Comparison of ENCODE assay signal across 1 cellular context in the genomic region with DNA sequence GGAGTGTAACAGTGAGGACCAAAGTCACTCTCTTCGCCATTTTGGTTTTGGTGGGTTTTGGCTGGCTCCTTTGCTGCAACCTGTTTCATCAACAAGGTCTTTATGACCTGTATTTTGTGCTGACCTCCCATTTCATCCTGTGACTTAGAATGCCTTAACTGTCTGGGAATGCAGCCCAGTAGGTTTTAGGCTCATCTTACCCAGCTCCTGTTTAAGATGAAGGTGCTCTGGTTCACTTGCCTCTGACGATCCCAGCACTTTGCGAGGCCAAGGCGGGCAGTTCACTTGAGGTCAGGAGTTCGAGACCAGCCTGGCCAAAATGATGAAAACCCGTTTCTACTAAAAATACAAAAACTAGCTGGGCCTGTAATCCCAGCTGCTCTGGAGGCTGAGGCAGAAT.
TF ChIP-seq lines count a peak whose summit lies in the region.

No MANE protein-coding gene starts in this region.

TF ChIP-seq in K562, 482 proteins besides CTCF, POLR2A, EP300 and RAD21 (continued from another document):
- TF ChIP-seq, protein P1, sequence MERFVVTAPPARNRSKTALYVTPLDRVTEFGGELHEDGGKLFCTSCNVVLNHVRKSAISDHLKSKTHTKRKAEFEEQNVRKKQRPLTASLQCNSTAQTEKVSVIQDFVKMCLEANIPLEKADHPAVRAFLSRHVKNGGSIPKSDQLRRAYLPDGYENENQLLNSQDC (CRISPR knock-in tag; IDR thresholded peaks at IDR 0.05), result no peak
- TF ChIP-seq HEY1 (CRISPR knock-in tag; IDR thresholded peaks at IDR 0.05; ENCODE audit: borderline replicate concordance), result no peak
- TF ChIP-seq, protein P2, sequence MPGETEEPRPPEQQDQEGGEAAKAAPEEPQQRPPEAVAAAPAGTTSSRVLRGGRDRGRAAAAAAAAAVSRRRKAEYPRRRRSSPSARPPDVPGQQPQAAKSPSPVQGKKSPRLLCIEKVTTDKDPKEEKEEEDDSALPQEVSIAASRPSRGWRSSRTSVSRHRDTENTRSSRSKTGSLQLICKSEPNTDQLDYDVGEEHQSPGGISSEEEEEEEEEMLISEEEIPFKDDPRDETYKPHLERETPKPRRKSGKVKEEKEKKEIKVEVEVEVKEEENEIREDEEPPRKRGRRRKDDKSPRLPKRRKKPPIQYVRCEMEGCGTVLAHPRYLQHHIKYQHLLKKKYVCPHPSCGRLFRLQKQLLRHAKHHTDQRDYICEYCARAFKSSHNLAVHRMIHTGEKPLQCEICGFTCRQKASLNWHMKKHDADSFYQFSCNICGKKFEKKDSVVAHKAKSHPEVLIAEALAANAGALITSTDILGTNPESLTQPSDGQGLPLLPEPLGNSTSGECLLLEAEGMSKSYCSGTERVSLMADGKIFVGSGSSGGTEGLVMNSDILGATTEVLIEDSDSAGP (CRISPR knock-in tag; IDR thresholded peaks at IDR 0.05), result no peak
- no peak for TF ChIP-seq ELF2 (CRISPR knock-in tag; IDR thresholded peaks at IDR 0.05)
- TF ChIP-seq ILF3 (IDR thresholded peaks at IDR 0.05; ENCODE audit: borderline replicate concordance), result no peak
- TF ChIP-seq ESRRA (IDR thresholded peaks at IDR 0.05; ENCODE audit: borderline replicate concordance, low read depth), result no peak
- TF ChIP-seq SMAD3 (CRISPR knock-in tag; conservative IDR thresholded peaks at IDR 0.05), result no peak
- no peak for TF ChIP-seq HDAC2 (IDR thresholded peaks at IDR 0.05)
- TF ChIP-seq PURB (CRISPR knock-in tag; IDR thresholded peaks at IDR 0.05; ENCODE audit: low read depth), result no peak
- TF ChIP-seq, protein P3, sequence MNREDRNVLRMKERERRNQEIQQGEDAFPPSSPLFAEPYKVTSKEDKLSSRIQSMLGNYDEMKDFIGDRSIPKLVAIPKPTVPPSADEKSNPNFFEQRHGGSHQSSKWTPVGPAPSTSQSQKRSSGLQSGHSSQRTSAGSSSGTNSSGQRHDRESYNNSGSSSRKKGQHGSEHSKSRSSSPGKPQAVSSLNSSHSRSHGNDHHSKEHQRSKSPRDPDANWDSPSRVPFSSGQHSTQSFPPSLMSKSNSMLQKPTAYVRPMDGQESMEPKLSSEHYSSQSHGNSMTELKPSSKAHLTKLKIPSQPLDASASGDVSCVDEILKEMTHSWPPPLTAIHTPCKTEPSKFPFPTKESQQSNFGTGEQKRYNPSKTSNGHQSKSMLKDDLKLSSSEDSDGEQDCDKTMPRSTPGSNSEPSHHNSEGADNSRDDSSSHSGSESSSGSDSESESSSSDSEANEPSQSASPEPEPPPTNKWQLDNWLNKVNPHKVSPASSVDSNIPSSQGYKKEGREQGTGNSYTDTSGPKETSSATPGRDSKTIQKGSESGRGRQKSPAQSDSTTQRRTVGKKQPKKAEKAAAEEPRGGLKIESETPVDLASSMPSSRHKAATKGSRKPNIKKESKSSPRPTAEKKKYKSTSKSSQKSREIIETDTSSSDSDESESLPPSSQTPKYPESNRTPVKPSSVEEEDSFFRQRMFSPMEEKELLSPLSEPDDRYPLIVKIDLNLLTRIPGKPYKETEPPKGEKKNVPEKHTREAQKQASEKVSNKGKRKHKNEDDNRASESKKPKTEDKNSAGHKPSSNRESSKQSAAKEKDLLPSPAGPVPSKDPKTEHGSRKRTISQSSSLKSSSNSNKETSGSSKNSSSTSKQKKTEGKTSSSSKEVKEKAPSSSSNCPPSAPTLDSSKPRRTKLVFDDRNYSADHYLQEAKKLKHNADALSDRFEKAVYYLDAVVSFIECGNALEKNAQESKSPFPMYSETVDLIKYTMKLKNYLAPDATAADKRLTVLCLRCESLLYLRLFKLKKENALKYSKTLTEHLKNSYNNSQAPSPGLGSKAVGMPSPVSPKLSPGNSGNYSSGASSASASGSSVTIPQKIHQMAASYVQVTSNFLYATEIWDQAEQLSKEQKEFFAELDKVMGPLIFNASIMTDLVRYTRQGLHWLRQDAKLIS (CRISPR knock-in tag; IDR thresholded peaks at IDR 0.05), result no peak
- 0 out of 2 replicates have a peak, but pooled peaks have one; percentile 13 for TF ChIP-seq TEAD2 (tag; IDR thresholded peaks at IDR 0.05)
- no peak for TF ChIP-seq EP400 (IDR thresholded peaks at IDR 0.05)
- no peak for TF ChIP-seq ZNF707 (CRISPR knock-in tag; conservative IDR thresholded peaks at IDR 0.05)
- TF ChIP-seq PTTG1 (tag; IDR thresholded peaks at IDR 0.05; ENCODE audit: low read depth), result no peak
- TF ChIP-seq, protein P4, sequence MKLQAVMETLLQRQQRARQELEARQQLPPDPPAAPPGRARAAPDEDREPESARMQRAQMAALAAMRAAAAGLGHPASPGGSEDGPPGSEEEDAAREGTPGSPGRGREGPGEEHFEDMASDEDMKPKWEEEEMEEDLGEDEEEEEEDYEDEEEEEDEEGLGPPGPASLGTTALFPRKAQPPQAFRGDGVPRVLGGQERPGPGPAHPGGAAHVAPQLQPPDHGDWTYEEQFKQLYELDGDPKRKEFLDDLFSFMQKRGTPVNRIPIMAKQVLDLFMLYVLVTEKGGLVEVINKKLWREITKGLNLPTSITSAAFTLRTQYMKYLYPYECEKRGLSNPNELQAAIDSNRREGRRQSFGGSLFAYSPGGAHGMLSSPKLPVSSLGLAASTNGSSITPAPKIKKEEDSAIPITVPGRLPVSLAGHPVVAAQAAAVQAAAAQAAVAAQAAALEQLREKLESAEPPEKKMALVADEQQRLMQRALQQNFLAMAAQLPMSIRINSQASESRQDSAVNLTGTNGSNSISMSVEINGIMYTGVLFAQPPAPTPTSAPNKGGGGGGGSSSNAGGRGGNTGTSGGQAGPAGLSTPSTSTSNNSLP (IDR thresholded peaks at IDR 0.05; ENCODE audit: borderline replicate concordance, low read depth, low read length), result no peak
- TF ChIP-seq PYGO2 (tag; IDR thresholded peaks at IDR 0.05), result no peak
- 0 out of 2 replicates have a peak, but pooled peaks have one; percentile 12 for TF ChIP-seq ZKSCAN8 (CRISPR knock-in tag; IDR thresholded peaks at IDR 0.05)
- no peak for TF ChIP-seq E2F3 (CRISPR knock-in tag; IDR thresholded peaks at IDR 0.05)
- no peak for TF ChIP-seq THAP7 (CRISPR knock-in tag; IDR thresholded peaks at IDR 0.05)
- 0 out of 2 replicates have a peak, but pooled peaks have one; percentile 30 for TF ChIP-seq ZNF592 (IDR thresholded peaks at IDR 0.05)
- TF ChIP-seq SOX6 (IDR thresholded peaks at IDR 0.05), result no peak
- TF ChIP-seq TSC22D4 (tag; IDR thresholded peaks at IDR 0.05), result no peak
- no peak for TF ChIP-seq THRAP3 (IDR thresholded peaks at IDR 0.05; ENCODE audit: borderline replicate concordance)
